In genomic region chr4:89661490-89661889, GRCh38 we compare ENCODE assay signal across 15 cellular contexts.
DNase-seq lines count a peak whose midpoint lies in the region; ATAC-seq and TF ChIP-seq lines count a peak whose summit lies in the region.
"Had no signal": no experiment of that assay in that cellular context is flagged by ENCODE, and none has a peak within 500 bp of the region (broad histone marks: within the 10 kb centered on the region; RNA-seq: fewer than 3 reads in every experiment).

No MANE protein-coding gene starts in this region.

- H3K4me3 Mint-ChIP-seq in T-helper 17 cell, result no peak overlapping the region
- H3K4me3 Mint-ChIP-seq: activated CD8-positive, alpha-beta T cell treated with anti-CD3 and anti-CD28 coated beads for 36 hours; activated naive CD4-positive, alpha-beta T cell treated with anti-CD3 and anti-CD28 coated beads, Interleukin-2, amount 10 ng/mL, durations not matched to agents 7 days and 5 days; CD4-positive, alpha-beta memory T cell; natural killer cell had no signal

- ATAC-seq in left lobe of liver (no peak), HG02885 (IDR thresholded peaks at IDR 0.05; ENCODE audit: poor library complexity, unreplicated experiment) (no peak), T-helper 17 cell (no peak)
- ATAC-seq: activated CD8-positive, alpha-beta T cell treated with anti-CD3 and anti-CD28 coated beads for 36 hours; natural killer cell had no signal

- WGBS in GM23248 (ENCODE audit: low coverage in 1 of 2, low lambda C conversion rate in 2 of 2, missing lambda C conversion rate in 2 of 2), 2 experiments, result 38 to 39% methylated on average over 1 of the region's 1 CpG

- H3K4me1 Mint-ChIP-seq in T-helper 17 cell, result no peaks in the 10 kb centered on the region
- H3K4me1 Mint-ChIP-seq: natural killer cell had no signal

- peaks cover 13% of the 10 kb centered on the region; the same call in 1 of the 2 replicates for H3K4me1 ChIP-seq in GM23248 (ENCODE audit: insufficient read depth)

- H3K4me2 ChIP-seq in GM23248 (ENCODE audit: unreplicated experiment), result no peak overlapping the region

- no peak overlapping the region for H3K27ac Mint-ChIP-seq in T-helper 17 cell
- H3K27ac Mint-ChIP-seq: activated CD8-positive, alpha-beta T cell treated with anti-CD3 and anti-CD28 coated beads for 36 hours; activated naive CD4-positive, alpha-beta T cell treated with anti-CD3 and anti-CD28 coated beads, Interleukin-2, amount 10 ng/mL, durations not matched to agents 7 days and 5 days; CD4-positive, alpha-beta memory T cell; natural killer cell had no signal

- DNase-seq in GM23248 (peak; percentile 41), RPMI7951 (ENCODE audit: low read depth) (peak; percentile 64), epithelial cell of esophagus (ENCODE audit: low read depth) (peak; percentile 86), non-pigmented ciliary epithelial cell (ENCODE audit: low read depth) (peak; percentile 51), left lobe of liver (ENCODE audit: low spot score) (no peak), T-helper 17 cell (no peak), NCI-H146 (lab: John Stamatoyannopoulos, UW) (no peak)
- DNase-seq: activated CD8-positive, alpha-beta T cell treated with anti-CD3 and anti-CD28 coated beads for 36 hours; activated naive CD4-positive, alpha-beta T cell treated with anti-CD3 and anti-CD28 coated beads, Interleukin-2, amount 10 ng/mL, durations not matched to agents 7 days and 5 days; CD4-positive, alpha-beta memory T cell; MM.1S; natural killer cell; NCI-H69; stimulated activated CD8-positive, alpha-beta memory T cell treated with anti-CD3 and anti-CD28 coated beads, Interleukin-4, amount 100 ng/mL, for 48 hours had no signal

- peaks cover 35% of the 10 kb centered on the region for H3K27me3 Mint-ChIP-seq in T-helper 17 cell
- H3K27me3 Mint-ChIP-seq: activated CD8-positive, alpha-beta T cell treated with anti-CD3 and anti-CD28 coated beads for 36 hours had no signal

- H3K36me3 ChIP-seq in GM23248 (ENCODE audit: low read depth), result no peaks in the 10 kb centered on the region

- no peak overlapping the region for H3K4me3 ChIP-seq in GM23248
- H3K4me3 ChIP-seq in epithelial cell of esophagus (ENCODE audit: low read length), result no peak overlapping the region

- H3K27me3 ChIP-seq in GM23248 (replicated peaks; ENCODE audit: insufficient read depth), result no peaks in the 10 kb centered on the region

- H3F3A ChIP-seq in GM23248 (ENCODE audit: insufficient read depth), result no peaks in the 10 kb centered on the region

- no peak overlapping the region for H3K9ac ChIP-seq in GM23248

- no peaks in the 10 kb centered on the region for H4K20me1 ChIP-seq in GM23248 (ENCODE audit: insufficient read depth)

- H3K9me3 ChIP-seq in GM23248 (ENCODE audit: low read depth) (no peaks in the 10 kb centered on the region), T-helper 17 cell (ENCODE audit: control insufficient read depth, low read length, poor library complexity, severe bottlenecking) (no peaks in the 10 kb centered on the region)

- H3K79me2 ChIP-seq in GM23248 (ENCODE audit: insufficient read depth), result no peaks in the 10 kb centered on the region

- TF ChIP-seq CTCF in epithelial cell of esophagus (IDR thresholded peaks at IDR 0.05; ENCODE audit: insufficient read depth, low read depth, low read length, missing control alignments), result no peak

- no peaks in the 10 kb centered on the region for H3K9me2 ChIP-seq in GM23248 (ENCODE audit: insufficient read depth)

- H3K36me3 Mint-ChIP-seq in T-helper 17 cell (ENCODE audit: low read depth), result peaks cover 2% of the 10 kb centered on the region
- H3K36me3 Mint-ChIP-seq: activated naive CD4-positive, alpha-beta T cell treated with anti-CD3 and anti-CD28 coated beads, Interleukin-2, amount 10 ng/mL, durations not matched to agents 7 days and 5 days; CD4-positive, alpha-beta memory T cell; natural killer cell had no signal

- in situ Hi-C loops in GM23248 (cut with MboI), result no loop called here

- H2AFZ ChIP-seq in GM23248, result peak overlapping the region; percentile 0; the same call in 1 of the 2 replicates

- no peak overlapping the region for H3K27ac ChIP-seq in GM23248

Comparison
In these comparisons a context has a peak if more than half of its experiments do, and no peak if none do; other contexts are left out.
1. DNase-seq: peak in GM23248 (single experiment), RPMI7951 (single experiment), epithelial cell of esophagus (single experiment) and non-pigmented ciliary epithelial cell (single experiment); none in left lobe of liver (single experiment), T-helper 17 cell (0 of 3) and NCI-H146 (single experiment).